In the genomic region with DNA sequence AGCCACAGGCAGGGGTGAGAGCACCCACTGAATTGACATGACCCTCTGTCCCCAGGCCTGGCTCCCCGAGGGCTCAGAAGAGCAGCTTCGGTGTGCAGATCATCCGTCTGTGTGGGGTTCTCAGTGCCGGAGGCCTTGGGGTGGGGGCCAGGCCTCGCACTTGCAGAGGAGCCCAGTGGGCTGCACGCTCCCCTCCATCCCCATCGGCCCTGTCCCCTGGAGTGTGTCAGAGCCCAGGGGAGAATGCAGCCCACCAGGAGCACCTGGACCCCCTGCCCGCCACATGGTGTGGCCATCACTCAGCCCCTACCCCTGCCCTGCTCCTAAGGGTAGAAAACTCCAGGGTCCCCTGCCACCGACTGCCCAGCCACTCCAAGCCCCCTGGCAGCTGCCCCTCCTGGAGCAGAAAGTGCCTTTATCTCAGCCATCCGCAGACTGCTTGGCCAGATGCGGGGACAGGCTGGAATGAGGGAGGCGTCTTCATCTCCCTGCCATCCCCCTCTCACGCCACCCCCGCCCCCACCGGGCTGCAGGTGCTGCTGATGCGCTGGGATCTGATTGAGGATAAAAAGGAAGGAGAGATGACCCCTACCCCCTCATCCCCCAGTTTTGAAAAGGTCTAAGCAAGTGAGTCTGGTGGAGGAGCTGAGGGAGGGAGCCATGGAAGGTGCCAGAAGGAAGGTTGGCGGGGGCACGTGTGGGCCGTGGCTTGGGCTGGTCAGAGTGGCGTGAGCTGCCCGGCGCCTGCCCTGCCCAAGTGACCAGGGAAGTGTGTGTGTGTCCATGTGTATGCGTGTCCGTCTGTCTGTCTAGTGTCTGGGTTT, we compare ENCODE assay signal across 21 cellular contexts.
A peak's percentile ranks its signal among the peaks of the same experiment; 100 is the strongest.
DNase-seq lines count a peak whose midpoint lies in the region; ATAC-seq and TF ChIP-seq lines count a peak whose summit lies in the region.
"Had no signal": no experiment of that assay in that cellular context is flagged by ENCODE, and none has a peak within 500 bp of the region (broad histone marks: within the 10 kb centered on the region; RNA-seq: fewer than 3 reads in every experiment).

No MANE protein-coding gene starts in this region.

- peaks cover 17% of the 10 kb centered on the region for H3K4me1 Mint-ChIP-seq in activated CD4-positive, alpha-beta T cell treated with anti-CD3 and anti-CD28 coated beads, Interleukin-2, amount 10 ng/mL, durations not matched to agents 7 days and 5 days
- H3K4me1 Mint-ChIP-seq in stimulated activated effector memory CD8-positive, alpha-beta T cell treated with anti-CD3 and anti-CD28 coated beads, Interleukin-12 subunit alpha, Interleukin-12 subunit beta, amount 100 ng/mL, for 72 hours, result peaks cover 12% of the 10 kb centered on the region

- POLR2A ChIA-PET in activated CD4-positive, alpha-beta T cell treated with anti-CD3 and anti-CD28 coated beads, Interleukin-2, amount 10 ng/mL, durations not matched to agents 7 days and 5 days (lab: Charles Lee), result no interaction called here
- POLR2A ChIA-PET in RWPE1 (lab: Yijun Ruan, JAX; ENCODE audit: low non-redundant PET), result no interaction called here

- no peaks in the 10 kb centered on the region for H3K9me3 Mint-ChIP-seq in activated CD4-positive, alpha-beta T cell treated with anti-CD3 and anti-CD28 coated beads, Interleukin-2, amount 10 ng/mL, durations not matched to agents 7 days and 5 days
- H3K9me3 Mint-ChIP-seq in stimulated activated effector memory CD8-positive, alpha-beta T cell treated with anti-CD3 and anti-CD28 coated beads, Interleukin-12 subunit alpha, Interleukin-12 subunit beta, amount 100 ng/mL, for 72 hours, result no peaks in the 10 kb centered on the region
- H3K9me3 Mint-ChIP-seq: stimulated activated memory B cell treated with anti-CD40 and anti-IgM and Interleukin-4, amounts not matched to agents 10 μg/mL and 1 μg/mL and 100 μg/mL, for 72 hours had no signal

- CTCF ChIA-PET in activated CD4-positive, alpha-beta T cell treated with anti-CD3 and anti-CD28 coated beads, Interleukin-2, amount 10 ng/mL, durations not matched to agents 7 days and 5 days (lab: Charles Lee), result interaction anchor here (0.6 to 1.0 kb wide), 2 partner anchors 63 to 407 kb away, joined by 3 read pairs; no protein-coding TSS in a partner anchor
- CTCF ChIA-PET in RWPE1 (lab: Yijun Ruan, JAX), result no interaction called here

- peak overlapping the region; percentile 22 for H3K4me3 Mint-ChIP-seq in activated CD4-positive, alpha-beta T cell treated with anti-CD3 and anti-CD28 coated beads, Interleukin-2, amount 10 ng/mL, durations not matched to agents 7 days and 5 days
- H3K4me3 Mint-ChIP-seq in stimulated activated effector memory CD8-positive, alpha-beta T cell treated with anti-CD3 and anti-CD28 coated beads, Interleukin-12 subunit alpha, Interleukin-12 subunit beta, amount 100 ng/mL, for 72 hours, result no peak overlapping the region
- H3K4me3 Mint-ChIP-seq: stimulated activated memory B cell treated with anti-CD40 and anti-IgM and Interleukin-4, amounts not matched to agents 10 μg/mL and 1 μg/mL and 100 μg/mL, for 72 hours had no signal

- ATAC-seq in stimulated activated effector memory CD8-positive, alpha-beta T cell treated with anti-CD3 and anti-CD28 coated beads, Interleukin-12 subunit alpha, Interleukin-12 subunit beta, amount 100 ng/mL, for 72 hours, result no peak
- no peak for ATAC-seq in HG02798 (IDR thresholded peaks at IDR 0.05; ENCODE audit: poor library complexity, unreplicated experiment)
- ATAC-seq: stimulated activated memory B cell treated with anti-CD40 and anti-IgM and Interleukin-4, amounts not matched to agents 10 μg/mL and 1 μg/mL and 100 μg/mL, for 72 hours had no signal

- DNase-seq in activated CD4-positive, alpha-beta T cell treated with anti-CD3 and anti-CD28 coated beads, Interleukin-2, amount 10 ng/mL, durations not matched to agents 7 days and 5 days, result no peak
- no peak for DNase-seq in activated CD4-positive, alpha-beta T cell treated with anti-CD3 and anti-CD28 coated beads for 1 hour
- no peak for DNase-seq in RWPE1 (ENCODE audit: low spot score)
- DNase-seq in islet precursor cell, result peak; percentile 52
- no peak for DNase-seq in stimulated activated effector memory CD8-positive, alpha-beta T cell treated with anti-CD3 and anti-CD28 coated beads, Interleukin-12 subunit alpha, Interleukin-12 subunit beta, amount 100 ng/mL, for 72 hours (ENCODE audit: low spot score in 2 of 2)
- DNase-seq in HPDE6-E6E7 (ENCODE audit: extremely low spot score), result no peak
- DNase-seq in NCI-H1105 treated with DMSO at 0.1 percent for 48 hours (lab: John Stamatoyannopoulos, UW), result no peak
- DNase-seq: activated CD4-positive, alpha-beta T cell treated with anti-CD3 and anti-CD28 coated beads for 4 hours; activated gamma-delta T cell treated with Interleukin-2 at 50 U/mL for 16 hours; central memory CD4-positive, alpha-beta T cell; HCEC 1CT; Karpas-422; kidney glomerular epithelial cell; NCI-H187 treated with DMSO at 0.1 percent for 48 hours; NCI-H69; retina; stimulated activated CD4-positive, alpha-beta T cell treated with anti-CD3 and anti-CD28 coated beads, Interleukin-4, amount 100 ng/mL, for 24 hours; T-helper 2 cell had no signal

- no peaks in the 10 kb centered on the region for H3K27me3 Mint-ChIP-seq in activated CD4-positive, alpha-beta T cell treated with anti-CD3 and anti-CD28 coated beads, Interleukin-2, amount 10 ng/mL, durations not matched to agents 7 days and 5 days
- H3K27me3 Mint-ChIP-seq: stimulated activated memory B cell treated with anti-CD40 and anti-IgM and Interleukin-4, amounts not matched to agents 10 μg/mL and 1 μg/mL and 100 μg/mL, for 72 hours had no signal

- peaks cover 36% of the 10 kb centered on the region for H3K36me3 Mint-ChIP-seq in activated CD4-positive, alpha-beta T cell treated with anti-CD3 and anti-CD28 coated beads, Interleukin-2, amount 10 ng/mL, durations not matched to agents 7 days and 5 days (ENCODE audit: low read depth)
- no peaks in the 10 kb centered on the region for H3K36me3 Mint-ChIP-seq in stimulated activated effector memory CD8-positive, alpha-beta T cell treated with anti-CD3 and anti-CD28 coated beads, Interleukin-12 subunit alpha, Interleukin-12 subunit beta, amount 100 ng/mL, for 72 hours

- H3K27ac ChIP-seq in RWPE1, result peak overlapping the region; percentile 13
- H3K27ac ChIP-seq: Peyer's patch had no signal

- no peak for TF ChIP-seq CTCF in RWPE1 (conservative IDR thresholded peaks at IDR 0.05; ENCODE audit: low read depth)

- peak overlapping the region; percentile 66 for H3K27ac Mint-ChIP-seq in activated CD4-positive, alpha-beta T cell treated with anti-CD3 and anti-CD28 coated beads, Interleukin-2, amount 10 ng/mL, durations not matched to agents 7 days and 5 days
- peak overlapping the region; percentile 93 for H3K27ac Mint-ChIP-seq in stimulated activated effector memory CD8-positive, alpha-beta T cell treated with anti-CD3 and anti-CD28 coated beads, Interleukin-12 subunit alpha, Interleukin-12 subunit beta, amount 100 ng/mL, for 72 hours
- H3K27ac Mint-ChIP-seq: stimulated activated memory B cell treated with anti-CD40 and anti-IgM and Interleukin-4, amounts not matched to agents 10 μg/mL and 1 μg/mL and 100 μg/mL, for 72 hours had no signal
